In genomic region chr6:53287336-53288225, GRCh38 we compare ENCODE assay signal across 11 cellular contexts.
DNase-seq lines count a peak whose midpoint lies in the region; ATAC-seq lines count a peak whose summit lies in the region.
"Had no signal": no experiment of that assay in that cellular context is flagged by ENCODE, and none has a peak within 500 bp of the region (broad histone marks: within the 10 kb centered on the region; RNA-seq: fewer than 3 reads in every experiment).

No MANE protein-coding gene starts in this region.

- H3K27ac ChIP-seq in aorta (ENCODE audit: low read depth in 1 of 2, low read length in 2 of 2) = peak overlapping the region in 1 of 2 donors; percentile 73

- no peaks in the 10 kb centered on the region for H3K27me3 ChIP-seq in aorta (ENCODE audit: control insufficient read depth in 1 of 2, insufficient read depth in 2 of 2, low read length in 1 of 2)

- H3K4me1 ChIP-seq in aorta (ENCODE audit: control insufficient read depth in 1 of 2, insufficient read depth in 2 of 2, low read length in 2 of 2) = peaks cover 0 to 6% of the 10 kb centered on the region in 2 donors
- H3K4me1 ChIP-seq: prostate gland had no signal

- H3K36me3 ChIP-seq in aorta (ENCODE audit: control insufficient read depth in 1 of 2, insufficient read depth in 2 of 2, low read length in 1 of 2) = no peaks in the 10 kb centered on the region
- H3K36me3 ChIP-seq: prostate gland had no signal

- WGBS in aorta, 2 donors = 18 to 22% methylated on average over 9 of the region's 9 CpGs

- intact Hi-C loops in aorta (cut with DNase I) = no loop called here

- H3K9me3 ChIP-seq in aorta (ENCODE audit: control insufficient read depth, low read length) = no peaks in the 10 kb centered on the region
- H3K9me3 ChIP-seq: prostate gland had no signal

- ATAC-seq in stimulated activated naive CD8-positive, alpha-beta T cell treated with anti-CD3 and anti-CD28 coated beads, Interleukin-15, amount 100 ng/mL, for 72 hours = no peak
- ATAC-seq in aorta (ENCODE audit: low FRiP score) (peak; percentile 67), HG03097 (IDR thresholded peaks at IDR 0.05; ENCODE audit: low FRiP score, unreplicated experiment) (no peak), GM21723 (IDR thresholded peaks at IDR 0.05; ENCODE audit: unreplicated experiment) (no peak)
- ATAC-seq: CD8-positive, alpha-beta T cell; HepG2 had no signal

- H3K9me3 Mint-ChIP-seq in stimulated activated naive CD8-positive, alpha-beta T cell treated with anti-CD3 and anti-CD28 coated beads, Interleukin-15, Interleukin-2, amounts not matched to agents 100 ng/mL and 50 ng/mL, for 24 hours = no peaks in the 10 kb centered on the region
- H3K9me3 Mint-ChIP-seq in stimulated activated naive CD8-positive, alpha-beta T cell treated with anti-CD3 and anti-CD28 coated beads, Interleukin-15, amount 100 ng/mL, for 72 hours = no peaks in the 10 kb centered on the region
- H3K9me3 Mint-ChIP-seq: CD8-positive, alpha-beta T cell had no signal

- H3K4me3 ChIP-seq in aorta (ENCODE audit: low read length in 2 of 2) = no peak overlapping the region
- H3K4me3 ChIP-seq: prostate gland had no signal

- no peaks in the 10 kb centered on the region for H3K27me3 Mint-ChIP-seq in stimulated activated naive CD8-positive, alpha-beta T cell treated with anti-CD3 and anti-CD28 coated beads, Interleukin-15, Interleukin-2, amounts not matched to agents 100 ng/mL and 50 ng/mL, for 24 hours
- H3K27me3 Mint-ChIP-seq in stimulated activated naive CD8-positive, alpha-beta T cell treated with anti-CD3 and anti-CD28 coated beads, Interleukin-15, amount 100 ng/mL, for 72 hours = no peaks in the 10 kb centered on the region

- peaks cover 57% of the 10 kb centered on the region for H3K36me3 Mint-ChIP-seq in stimulated activated naive CD8-positive, alpha-beta T cell treated with anti-CD3 and anti-CD28 coated beads, Interleukin-15, Interleukin-2, amounts not matched to agents 100 ng/mL and 50 ng/mL, for 24 hours (ENCODE audit: low read depth)

- H3K4me3 Mint-ChIP-seq in stimulated activated naive CD8-positive, alpha-beta T cell treated with anti-CD3 and anti-CD28 coated beads, Interleukin-15, Interleukin-2, amounts not matched to agents 100 ng/mL and 50 ng/mL, for 24 hours = no peak overlapping the region
- no peak overlapping the region for H3K4me3 Mint-ChIP-seq in stimulated activated naive CD8-positive, alpha-beta T cell treated with anti-CD3 and anti-CD28 coated beads, Interleukin-15, amount 100 ng/mL, for 72 hours
- H3K4me3 Mint-ChIP-seq: CD8-positive, alpha-beta T cell had no signal

- DNase-seq in stimulated activated naive CD8-positive, alpha-beta T cell treated with anti-CD3 and anti-CD28 coated beads, Interleukin-15, amount 100 ng/mL, for 72 hours = no peak
- DNase-seq in astrocyte of the hippocampus (ENCODE audit: low read depth, low spot score) (peak; percentile 33), medulla oblongata (ENCODE audit: extremely low spot score) (peak; percentile 72), aorta (no peak), GDM1 (lab: John Stamatoyannopoulos, UW) (no peak)
- DNase-seq: CD8-positive, alpha-beta T cell had no signal

- H3K27ac Mint-ChIP-seq in stimulated activated naive CD8-positive, alpha-beta T cell treated with anti-CD3 and anti-CD28 coated beads, Interleukin-15, Interleukin-2, amounts not matched to agents 100 ng/mL and 50 ng/mL, for 24 hours = peak overlapping the region; percentile 75
- no peak overlapping the region for H3K27ac Mint-ChIP-seq in stimulated activated naive CD8-positive, alpha-beta T cell treated with anti-CD3 and anti-CD28 coated beads, Interleukin-15, amount 100 ng/mL, for 72 hours

- peaks cover 67% of the 10 kb centered on the region for H3K4me1 Mint-ChIP-seq in stimulated activated naive CD8-positive, alpha-beta T cell treated with anti-CD3 and anti-CD28 coated beads, Interleukin-15, Interleukin-2, amounts not matched to agents 100 ng/mL and 50 ng/mL, for 24 hours (ENCODE audit: low read depth)
- peaks cover 33% of the 10 kb centered on the region for H3K4me1 Mint-ChIP-seq in stimulated activated naive CD8-positive, alpha-beta T cell treated with anti-CD3 and anti-CD28 coated beads, Interleukin-15, amount 100 ng/mL, for 72 hours

Comparison
In these comparisons a context has a peak if more than half of its experiments do, and no peak if none do; other contexts are left out.
1. DNase-seq: peak in astrocyte of the hippocampus (single experiment) and medulla oblongata (single experiment); none in stimulated activated naive CD8-positive, alpha-beta T cell treated with anti-CD3 and anti-CD28 coated beads, Interleukin-15, amount 100 ng/mL, for 72 hours (0 of 2), aorta (0 of 2) and GDM1 (single experiment).